Comparison of ENCODE assay signal across 11 cellular contexts in genomic region chr1:59151387-59151761, GRCh38.
DNase-seq lines count a peak whose midpoint lies in the region; TF ChIP-seq lines count a peak whose summit lies in the region.
"Had no signal": no experiment of that assay in that cellular context is flagged by ENCODE, and none has a peak within 500 bp of the region (broad histone marks: within the 10 kb centered on the region; RNA-seq: fewer than 3 reads in every experiment).

No MANE protein-coding gene starts in this region.

- H3K27me3 Mint-ChIP-seq in dendritic cell treated with granulocyte-macrophage colony-stimulating factor and Interleukin-4, amounts not matched to agents 40 ng/mL and 50 ng/mL, for 4 days = peaks cover 15% of the 10 kb centered on the region

- WGBS in transverse colon (ENCODE audit: low coverage in 1 of 2), 2 donors = 88% methylated on average over 4 of the region's 4 CpGs; no CpG with 5 or more reads in 1 of the 2 donors

- no peaks in the 10 kb centered on the region for H3K9me3 ChIP-seq in muscle layer of duodenum (ENCODE audit: control insufficient read depth in 1 of 2, low read length in 2 of 2)
- H3K9me3 ChIP-seq in transverse colon = no peaks in the 10 kb centered on the region
- H3K9me3 ChIP-seq: ovary had no signal

- H3K27ac Mint-ChIP-seq in dendritic cell treated with granulocyte-macrophage colony-stimulating factor and Interleukin-4, amounts not matched to agents 40 ng/mL and 50 ng/mL, for 4 days = peak overlapping the region; percentile 41

- no peaks in the 10 kb centered on the region for H3K27me3 ChIP-seq in muscle layer of duodenum (ENCODE audit: low read depth, low read length)
- no peaks in the 10 kb centered on the region for H3K27me3 ChIP-seq in transverse colon
- H3K27me3 ChIP-seq: ovary had no signal

- no peak overlapping the region for H3K4me3 Mint-ChIP-seq in dendritic cell treated with granulocyte-macrophage colony-stimulating factor and Interleukin-4, amounts not matched to agents 40 ng/mL and 50 ng/mL, for 4 days

- DNase-seq in NCI-H1694 treated with DMSO at 0.1 percent for 48 hours (lab: John Stamatoyannopoulos, UW) (peak; percentile 52), NCI-H1694 (lab: John Stamatoyannopoulos, UW) (no peak), transverse colon (no peak), NCI-H510A treated with DMSO at 0.1 percent for 48 hours (lab: John Stamatoyannopoulos, UW) (no peak), AG20443 (ENCODE audit: low spot score) (no peak)
- no peak for DNase-seq in stimulated activated naive CD4-positive, alpha-beta T cell treated with Interleukin-2 at 50 U/mL for 16 hours (lab: John Stamatoyannopoulos, UW)
- DNase-seq: DMS79 had no signal

- H3K36me3 Mint-ChIP-seq in dendritic cell treated with granulocyte-macrophage colony-stimulating factor and Interleukin-4, amounts not matched to agents 40 ng/mL and 50 ng/mL, for 4 days (ENCODE audit: low read depth) = no peaks in the 10 kb centered on the region

- in situ Hi-C loops in transverse colon (cut with MboI; ENCODE audit: low pct_ligation_motif_present in 1 of 4, low pct_unique_long_range_greater_than_20kb in 1 of 4, low sequenced_read_pairs in 3 of 4) = no loop called here

- intact Hi-C loops in dendritic cell treated with granulocyte-macrophage colony-stimulating factor and Interleukin-4, amounts not matched to agents 40 ng/mL and 50 ng/mL, for 4 days (cut with micrococcal nuclease) = no loop called here
- intact Hi-C loops in transverse colon (cut with DNase I; ENCODE audit: low total_unique reads) = loop anchor here (5.0 kb wide), 1 partner anchor 76 kb away; no protein-coding TSS in a partner anchor

- H3K4me1 Mint-ChIP-seq in dendritic cell treated with granulocyte-macrophage colony-stimulating factor and Interleukin-4, amounts not matched to agents 40 ng/mL and 50 ng/mL, for 4 days (ENCODE audit: low read depth) = peaks cover 17% of the 10 kb centered on the region

- no peaks in the 10 kb centered on the region for H3K9me3 Mint-ChIP-seq in dendritic cell treated with granulocyte-macrophage colony-stimulating factor and Interleukin-4, amounts not matched to agents 40 ng/mL and 50 ng/mL, for 4 days

- H3K4me3 ChIP-seq in muscle layer of duodenum (ENCODE audit: low read depth in 1 of 2, low read length in 2 of 2) = no peak overlapping the region
- H3K4me3 ChIP-seq in transverse colon = no peak overlapping the region
- H3K4me3 ChIP-seq: ovary had no signal

- no peak for TF ChIP-seq EP300 in transverse colon (IDR thresholded peaks at IDR 0.05; ENCODE audit: low read depth)

- no peak for TF ChIP-seq POLR2A in transverse colon (IDR thresholded peaks at IDR 0.05)

- H3K36me3 ChIP-seq in muscle layer of duodenum (ENCODE audit: control insufficient read depth in 1 of 2, insufficient read depth in 2 of 2, low read length in 2 of 2) = no peaks in the 10 kb centered on the region
- H3K36me3 ChIP-seq in transverse colon = no peaks in the 10 kb centered on the region
- H3K36me3 ChIP-seq: ovary had no signal

- H3K27ac ChIP-seq in muscle layer of duodenum (ENCODE audit: low read length) (peak overlapping the region; percentile 76), transverse colon (peak overlapping the region; percentile 76 to 89 (median 81))
- H3K27ac ChIP-seq: 22Rv1 had no signal

- TF ChIP-seq CTCF in transverse colon (IDR thresholded peaks at IDR 0.05) = no peak

- H3K4me1 ChIP-seq in muscle layer of duodenum (ENCODE audit: control insufficient read depth in 1 of 2, insufficient read depth in 2 of 2, low read length in 2 of 2) (peaks cover 4 to 9% of the 10 kb centered on the region in 2 donors), transverse colon (peaks cover 0 to 36% (median 17%) of the 10 kb centered on the region in 4 donors)
